ENCODE assay signal across 13 cellular contexts in the genomic region with DNA sequence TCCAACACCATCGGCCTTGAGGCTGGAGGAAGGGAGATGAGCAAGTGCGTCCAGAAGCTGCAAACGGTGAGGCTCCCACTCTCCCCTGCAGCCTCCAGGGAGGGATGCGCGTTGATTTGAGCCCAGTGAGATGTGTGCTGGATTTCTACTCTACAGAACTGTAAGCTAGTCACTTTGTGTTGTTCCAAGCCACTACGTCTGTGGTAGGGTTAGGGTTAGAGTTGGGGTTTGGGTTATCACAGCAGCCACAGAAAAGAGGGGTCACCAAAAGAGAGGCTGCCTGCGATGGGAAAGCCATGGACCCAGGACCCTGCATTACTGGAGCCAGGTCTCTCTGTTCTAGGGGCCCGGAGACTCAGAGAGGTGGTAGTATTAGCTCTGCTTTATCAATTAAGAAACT.
A peak's percentile ranks its signal among the peaks of the same experiment; 100 is the strongest.
DNase-seq lines count a peak whose midpoint lies in the region; TF ChIP-seq lines count a peak whose summit lies in the region.
"Had no signal": no experiment of that assay in that cellular context is flagged by ENCODE, and none has a peak within 500 bp of the region (broad histone marks: within the 10 kb centered on the region; RNA-seq: fewer than 3 reads in every experiment).

No MANE protein-coding gene starts in this region.

- no peak overlapping the region for H3K4me3 Mint-ChIP-seq in type B pancreatic cell
- H3K4me3 Mint-ChIP-seq: B cell; CD4-positive, alpha-beta T cell; CD8-positive, alpha-beta T cell had no signal

- H3K9me3 Mint-ChIP-seq in type B pancreatic cell = no peaks in the 10 kb centered on the region
- H3K9me3 Mint-ChIP-seq: CD4-positive, alpha-beta T cell had no signal

- H3K27me3 Mint-ChIP-seq in type B pancreatic cell = peaks cover 3% of the 10 kb centered on the region

- H3K36me3 Mint-ChIP-seq in type B pancreatic cell = no peaks in the 10 kb centered on the region
- H3K36me3 Mint-ChIP-seq: CD8-positive, alpha-beta T cell had no signal

- DNase-seq in activated effector memory CD4-positive, alpha-beta T cell treated with anti-CD3 and anti-CD28 coated beads, Interleukin-2, amount 50 U/mL, for 16 hours = peak; percentile 28
- no peak for DNase-seq in activated effector memory CD4-positive, alpha-beta T cell treated with Interleukin-2 at 50 U/mL for 16 hours
- DNase-seq in mesenteric fat pad (ENCODE audit: low spot score) = peak; percentile 51
- no peak for DNase-seq in type B pancreatic cell (ENCODE audit: extremely low spot score, unreplicated experiment)
- no peak for DNase-seq in activated CD8-positive, alpha-beta memory T cell treated with anti-CD3 and anti-CD28 coated beads, Interleukin-2, amount 50 U/mL, for 48 hours
- DNase-seq: AML-193; Caco-2; Calu3; CD4-positive, alpha-beta T cell; CD8-positive, alpha-beta T cell; DMS79 treated with DMSO at 0.1 percent for 48 hours; GF-D8 had no signal

- TF ChIP-seq CTCF in type B pancreatic cell (conservative IDR thresholded peaks at IDR 0.05) = no peak

- peaks cover 14% of the 10 kb centered on the region for H3K4me1 Mint-ChIP-seq in type B pancreatic cell (ENCODE audit: unreplicated experiment)
- H3K4me1 Mint-ChIP-seq: B cell had no signal

- H3K27ac Mint-ChIP-seq in type B pancreatic cell = peak overlapping the region; percentile 39
- H3K27ac Mint-ChIP-seq: B cell; CD4-positive, alpha-beta T cell; CD8-positive, alpha-beta T cell had no signal

Comparison
In these comparisons a context has a peak if more than half of its experiments do, and no peak if none do; other contexts are left out.
1. DNase-seq: peak in activated effector memory CD4-positive, alpha-beta T cell treated with anti-CD3 and anti-CD28 coated beads, Interleukin-2, amount 50 U/mL, for 16 hours (single experiment) and mesenteric fat pad (single experiment); none in activated effector memory CD4-positive, alpha-beta T cell treated with Interleukin-2 at 50 U/mL for 16 hours (single experiment), type B pancreatic cell (single experiment) and activated CD8-positive, alpha-beta memory T cell treated with anti-CD3 and anti-CD28 coated beads, Interleukin-2, amount 50 U/mL, for 48 hours (single experiment).